ENCODE assay signal across 8 cellular contexts in the genomic region with DNA sequence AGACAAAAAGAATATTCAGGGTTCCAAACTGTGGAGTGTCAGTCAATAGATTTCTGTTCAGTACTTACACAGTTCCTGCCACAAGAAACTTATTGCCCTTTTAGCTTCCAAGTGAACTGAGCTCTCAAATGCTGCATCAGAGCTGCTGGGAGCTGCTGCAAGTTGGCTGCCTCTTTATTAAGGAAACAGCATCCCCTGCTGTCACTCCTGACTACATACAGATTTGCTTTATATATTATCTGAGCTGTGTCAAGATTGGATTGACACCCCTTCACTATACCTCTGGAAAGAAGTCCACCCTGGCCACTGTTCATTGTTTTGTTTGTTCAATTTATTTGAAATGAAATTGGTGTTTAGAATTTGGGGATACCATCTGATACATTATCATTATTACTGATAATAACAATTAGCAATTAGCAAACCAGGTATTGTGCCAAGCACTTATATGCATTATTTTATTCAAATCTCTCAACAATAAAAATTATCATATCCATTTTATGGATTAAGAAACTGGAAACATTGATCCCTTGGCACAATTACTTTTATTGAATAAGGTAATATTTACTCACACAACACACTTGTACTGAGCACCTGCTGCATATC. TPM values are rescaled to one million over a fixed set of nuclear protein-coding genes. Genes with fewer than 3 reads are reported as not detected.
DNase-seq lines count a peak whose midpoint lies in the region; ATAC-seq and TF ChIP-seq lines count a peak whose summit lies in the region.

No MANE protein-coding gene starts in this region.

- DNase-seq in AG08395 (ENCODE audit: low spot score) = peak; percentile 71
- peak; percentile 68 for DNase-seq in HEK293T (ENCODE audit: extremely low spot score)
- peak; percentile 56 for DNase-seq in endothelial cell (ENCODE audit: low spot score)
- peak; percentile 73 for DNase-seq in pons (ENCODE audit: low spot score)

- H3K27ac Mint-ChIP-seq in endothelial cell (ENCODE audit: unreplicated experiment) = no peak overlapping the region

- H3K27me3 ChIP-seq in OCI-LY1 (ENCODE audit: insufficient read depth, low read length) = 0 out of 2 replicates have a peak, but pooled peaks cover 3% of the 10 kb centered on the region

- no peak for ATAC-seq in HG02840 (IDR thresholded peaks at IDR 0.05; ENCODE audit: low FRiP score, unreplicated experiment)
- ATAC-seq in GM19452 (IDR thresholded peaks at IDR 0.05; ENCODE audit: unreplicated experiment) = no peak
- ATAC-seq in HG02759 (IDR thresholded peaks at IDR 0.05; ENCODE audit: unreplicated experiment) = no peak

- H3K27me3 Mint-ChIP-seq in endothelial cell (ENCODE audit: unreplicated experiment) = peaks cover 1% of the 10 kb centered on the region

- H3F3A ChIP-seq in OCI-LY1 (ENCODE audit: insufficient read depth, low read length) = no peaks in the 10 kb centered on the region

- no peaks in the 10 kb centered on the region for H3K36me3 ChIP-seq in OCI-LY1 (ENCODE audit: insufficient read depth, low read length)

- no peak overlapping the region for H3K4me3 ChIP-seq in OCI-LY1 (ENCODE audit: low read depth, low read length, poor library complexity, severe bottlenecking)

- no peaks in the 10 kb centered on the region for H4K20me1 ChIP-seq in OCI-LY1 (ENCODE audit: insufficient read depth, low read length)

- no peaks in the 10 kb centered on the region for H3K9me3 ChIP-seq in OCI-LY1 (ENCODE audit: low read length)

- no peak overlapping the region for H3K4me3 Mint-ChIP-seq in endothelial cell (ENCODE audit: unreplicated experiment)

- H3K4me1 ChIP-seq in OCI-LY1 (ENCODE audit: insufficient read depth, low read length, severe bottlenecking) = no peaks in the 10 kb centered on the region

- no peaks in the 10 kb centered on the region for H3K9me3 Mint-ChIP-seq in endothelial cell (ENCODE audit: unreplicated experiment)

- CTCF ChIA-PET in HEK293T (lab: Yijun Ruan, JAX) = interaction anchor here (0.6 to 2.2 kb wide), 8 partner anchors 10 to 636 kb away, joined by 3 to 16 read pairs (median 4); no protein-coding TSS in a partner anchor

- H3K27ac ChIP-seq in OCI-LY1 (ENCODE audit: low read depth, low read length, poor library complexity, severe bottlenecking) = no peak overlapping the region

- POLR2A ChIA-PET in HEK293T (lab: Yijun Ruan, JAX) = no interaction called here

- no peaks in the 10 kb centered on the region for H3K36me3 Mint-ChIP-seq in endothelial cell (ENCODE audit: low read depth, unreplicated experiment)

- TF ChIP-seq CTCF in OCI-LY1 (IDR thresholded peaks at IDR 0.05; ENCODE audit: low read length) (peak; percentile 58), endothelial cell (IDR thresholded peaks at IDR 0.05; ENCODE audit: unreplicated experiment) (peak; percentile 44)

- H3K9me2 ChIP-seq in OCI-LY1 (ENCODE audit: low read depth, low read length) = no peaks in the 10 kb centered on the region

- H2AFZ ChIP-seq in OCI-LY1 (ENCODE audit: low read length) = no peak overlapping the region

- H3K79me2 ChIP-seq in OCI-LY1 (ENCODE audit: insufficient read depth, low read length) = no peaks in the 10 kb centered on the region

- H3K9ac ChIP-seq in OCI-LY1 (ENCODE audit: low read length) = no peak overlapping the region

- H3K4me2 ChIP-seq in OCI-LY1 (ENCODE audit: low read length) = no peak overlapping the region

- H3K4me1 Mint-ChIP-seq in endothelial cell (ENCODE audit: unreplicated experiment) = peaks cover 12% of the 10 kb centered on the region

TF ChIP-seq in HEK293T, 16 proteins besides CTCF, POLR2A, EP300 and RAD21:
- TF ChIP-seq FOXK2 (IDR thresholded peaks at IDR 0.05) (no peak), SUZ12 (IDR thresholded peaks at IDR 0.05) (no peak), TARDBP (IDR thresholded peaks at IDR 0.05) (no peak), PKNOX1 (IDR thresholded peaks at IDR 0.05) (peak; percentile 64)

RNA-seq across cellular contexts. Expression of gene C5orf58, which starts 16.4 kb away (rescaled TPM):
- 0.28 TPM for total RNA-seq in endothelial cell (ENCODE audit: unreplicated experiment)
